In genomic region chr5:5626412-5626811, GRCh38 we compare ENCODE assay signal across 27 cellular contexts.
"Had no signal": no experiment of that assay in that cellular context is flagged by ENCODE, and none has a peak within 500 bp of the region (broad histone marks: within the 10 kb centered on the region; RNA-seq: fewer than 3 reads in every experiment).

No MANE protein-coding gene starts in this region.

- H3K4me1 ChIP-seq: neural progenitor cell, parathyroid adenoma, psoas muscle, right lobe of liver, sigmoid colon, stomach, thyroid gland, tibial nerve, upper lobe of left lung, vagina had no signal

- H3K36me3 ChIP-seq: neural progenitor cell, ovary, right lobe of liver, sigmoid colon, stomach, thoracic aorta, thyroid gland, tibial nerve, upper lobe of left lung, vagina had no signal

- DNase-seq: naive thymus-derived CD4-positive, alpha-beta T cell; natural killer cell; occipital lobe; ovary; posterior cingulate gyrus; psoas muscle; right lobe of liver; sigmoid colon; small intestine; stimulated activated CD4-positive, alpha-beta T cell treated with anti-CD3 and anti-CD28 coated beads, Interleukin-15, amount 100 ng/mL, for 24 hours; stimulated activated CD4-positive, alpha-beta T cell treated with anti-CD3 and anti-CD28 coated beads, Interleukin-2, amount 100 ng/mL, for 24 hours; stimulated activated CD4-positive, alpha-beta T cell treated with anti-CD3 and anti-CD28 coated beads, Interleukin-2, amount 100 ng/mL, for 48 hours; stimulated activated CD4-positive, alpha-beta T cell treated with anti-CD3 and anti-CD28 coated beads, Interleukin-4, amount 100 ng/mL, for 24 hours; stimulated activated naive CD4-positive, alpha-beta T cell; stimulated activated naive CD8-positive, alpha-beta T cell treated with anti-CD3 and anti-CD28 coated beads, Interleukin-15, Interleukin-2, amounts not matched to agents 100 U/mL and 50 U/mL, for 24 hours; stomach; thyroid gland; trophoblast cell; upper lobe of left lung had no signal

- H3K9me3 ChIP-seq: ovary, thoracic aorta, thyroid gland, vagina had no signal

- H3K4me3 Mint-ChIP-seq: naive thymus-derived CD4-positive, alpha-beta T cell; natural killer cell; nephron; neural progenitor cell; stimulated activated effector memory CD8-positive, alpha-beta T cell treated with anti-CD3 and anti-CD28 coated beads, Interleukin-12 subunit alpha, Interleukin-12 subunit beta, amount 100 ng/mL, for 72 hours had no signal

- H3K27ac Mint-ChIP-seq: naive thymus-derived CD4-positive, alpha-beta T cell; natural killer cell; nephron; neural progenitor cell; progenitor cell of endocrine pancreas; stimulated activated effector memory CD8-positive, alpha-beta T cell treated with anti-CD3 and anti-CD28 coated beads, Interleukin-12 subunit alpha, Interleukin-12 subunit beta, amount 100 ng/mL, for 72 hours had no signal

- H3K4me1 Mint-ChIP-seq: naive thymus-derived CD4-positive, alpha-beta T cell; natural killer cell; nephron; stimulated activated effector memory CD8-positive, alpha-beta T cell treated with anti-CD3 and anti-CD28 coated beads, Interleukin-12 subunit alpha, Interleukin-12 subunit beta, amount 100 ng/mL, for 72 hours had no signal

- H3K27ac ChIP-seq: neural progenitor cell, ovary, parathyroid adenoma, psoas muscle, right lobe of liver, sigmoid colon, stomach, thoracic aorta, thyroid gland, tibial nerve, upper lobe of left lung, vagina had no signal

- H3K27me3 Mint-ChIP-seq: progenitor cell of endocrine pancreas had no signal

- H3K4me3 ChIP-seq: neural progenitor cell, ovary, psoas muscle, right lobe of liver, sigmoid colon, stomach, thoracic aorta, thyroid gland, tibial nerve, upper lobe of left lung, vagina had no signal

- H3K27me3 ChIP-seq: neural progenitor cell, ovary, right lobe of liver, sigmoid colon, stomach, thyroid gland, tibial nerve, upper lobe of left lung, vagina had no signal

- ATAC-seq: naive thymus-derived CD4-positive, alpha-beta T cell; natural killer cell; right lobe of liver; stimulated activated effector memory CD8-positive, alpha-beta T cell treated with anti-CD3 and anti-CD28 coated beads, Interleukin-12 subunit alpha, Interleukin-12 subunit beta, amount 100 ng/mL, for 72 hours; stimulated activated naive CD8-positive, alpha-beta T cell treated with anti-CD3 and anti-CD28 coated beads, Interleukin-15, Interleukin-2, amounts not matched to agents 100 U/mL and 50 U/mL, for 24 hours had no signal
